Comparison of ENCODE assay signal across 1 cellular context in the genomic region with DNA sequence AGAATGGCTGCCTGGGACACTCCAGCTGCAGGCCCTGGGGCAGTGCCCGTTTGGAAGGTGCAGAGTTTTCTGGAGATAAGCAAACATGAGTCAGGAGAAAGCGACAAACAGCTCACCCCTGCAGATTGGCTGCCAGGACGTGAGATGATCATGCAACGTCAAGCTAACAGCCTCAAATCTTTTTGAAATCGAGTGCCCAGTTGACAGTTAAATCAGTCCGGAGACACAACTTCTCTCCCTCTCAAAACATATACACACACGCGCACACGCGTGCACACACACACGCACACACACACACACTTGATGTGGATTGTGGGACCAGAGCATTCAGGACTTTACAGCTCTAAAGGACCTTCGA.
TF ChIP-seq lines count a peak whose summit lies in the region.

No MANE protein-coding gene starts in this region.

TF ChIP-seq in K562, 482 proteins besides CTCF, POLR2A, EP300 and RAD21 (continued from another document and continues in another):
- TF ChIP-seq, protein P1, sequence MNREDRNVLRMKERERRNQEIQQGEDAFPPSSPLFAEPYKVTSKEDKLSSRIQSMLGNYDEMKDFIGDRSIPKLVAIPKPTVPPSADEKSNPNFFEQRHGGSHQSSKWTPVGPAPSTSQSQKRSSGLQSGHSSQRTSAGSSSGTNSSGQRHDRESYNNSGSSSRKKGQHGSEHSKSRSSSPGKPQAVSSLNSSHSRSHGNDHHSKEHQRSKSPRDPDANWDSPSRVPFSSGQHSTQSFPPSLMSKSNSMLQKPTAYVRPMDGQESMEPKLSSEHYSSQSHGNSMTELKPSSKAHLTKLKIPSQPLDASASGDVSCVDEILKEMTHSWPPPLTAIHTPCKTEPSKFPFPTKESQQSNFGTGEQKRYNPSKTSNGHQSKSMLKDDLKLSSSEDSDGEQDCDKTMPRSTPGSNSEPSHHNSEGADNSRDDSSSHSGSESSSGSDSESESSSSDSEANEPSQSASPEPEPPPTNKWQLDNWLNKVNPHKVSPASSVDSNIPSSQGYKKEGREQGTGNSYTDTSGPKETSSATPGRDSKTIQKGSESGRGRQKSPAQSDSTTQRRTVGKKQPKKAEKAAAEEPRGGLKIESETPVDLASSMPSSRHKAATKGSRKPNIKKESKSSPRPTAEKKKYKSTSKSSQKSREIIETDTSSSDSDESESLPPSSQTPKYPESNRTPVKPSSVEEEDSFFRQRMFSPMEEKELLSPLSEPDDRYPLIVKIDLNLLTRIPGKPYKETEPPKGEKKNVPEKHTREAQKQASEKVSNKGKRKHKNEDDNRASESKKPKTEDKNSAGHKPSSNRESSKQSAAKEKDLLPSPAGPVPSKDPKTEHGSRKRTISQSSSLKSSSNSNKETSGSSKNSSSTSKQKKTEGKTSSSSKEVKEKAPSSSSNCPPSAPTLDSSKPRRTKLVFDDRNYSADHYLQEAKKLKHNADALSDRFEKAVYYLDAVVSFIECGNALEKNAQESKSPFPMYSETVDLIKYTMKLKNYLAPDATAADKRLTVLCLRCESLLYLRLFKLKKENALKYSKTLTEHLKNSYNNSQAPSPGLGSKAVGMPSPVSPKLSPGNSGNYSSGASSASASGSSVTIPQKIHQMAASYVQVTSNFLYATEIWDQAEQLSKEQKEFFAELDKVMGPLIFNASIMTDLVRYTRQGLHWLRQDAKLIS (CRISPR knock-in tag; IDR thresholded peaks at IDR 0.05), result 0 out of 2 replicates have a peak, but pooled peaks have one; percentile 33
- TF ChIP-seq NFIX (CRISPR knock-in tag; IDR thresholded peaks at IDR 0.05; ENCODE audit: low read depth), result no peak
- TF ChIP-seq POLR2B (IDR thresholded peaks at IDR 0.05; ENCODE audit: low read depth, partially characterized antibody), result peak; percentile 28
- TF ChIP-seq KLF10 (CRISPR knock-in tag; IDR thresholded peaks at IDR 0.05), result no peak
- TF ChIP-seq ZNF347 (CRISPR knock-in tag; IDR thresholded peaks at IDR 0.05; ENCODE audit: low read depth), result no peak
- TF ChIP-seq NCOR1 (IDR thresholded peaks at IDR 0.05), result peak; percentile 55
- peak; percentile 47; the same call in 1 of the 2 replicates for TF ChIP-seq MEF2D (tag; conservative IDR thresholded peaks at IDR 0.05; ENCODE audit: low read depth)
- TF ChIP-seq, protein P2, sequence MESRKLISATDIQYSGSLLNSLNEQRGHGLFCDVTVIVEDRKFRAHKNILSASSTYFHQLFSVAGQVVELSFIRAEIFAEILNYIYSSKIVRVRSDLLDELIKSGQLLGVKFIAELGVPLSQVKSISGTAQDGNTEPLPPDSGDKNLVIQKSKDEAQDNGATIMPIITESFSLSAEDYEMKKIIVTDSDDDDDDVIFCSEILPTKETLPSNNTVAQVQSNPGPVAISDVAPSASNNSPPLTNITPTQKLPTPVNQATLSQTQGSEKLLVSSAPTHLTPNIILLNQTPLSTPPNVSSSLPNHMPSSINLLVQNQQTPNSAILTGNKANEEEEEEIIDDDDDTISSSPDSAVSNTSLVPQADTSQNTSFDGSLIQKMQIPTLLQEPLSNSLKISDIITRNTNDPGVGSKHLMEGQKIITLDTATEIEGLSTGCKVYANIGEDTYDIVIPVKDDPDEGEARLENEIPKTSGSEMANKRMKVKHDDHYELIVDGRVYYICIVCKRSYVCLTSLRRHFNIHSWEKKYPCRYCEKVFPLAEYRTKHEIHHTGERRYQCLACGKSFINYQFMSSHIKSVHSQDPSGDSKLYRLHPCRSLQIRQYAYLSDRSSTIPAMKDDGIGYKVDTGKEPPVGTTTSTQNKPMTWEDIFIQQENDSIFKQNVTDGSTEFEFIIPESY (CRISPR knock-in tag; IDR thresholded peaks at IDR 0.05), result no peak
- TF ChIP-seq XRCC3 (IDR thresholded peaks at IDR 0.05), result no peak
- TF ChIP-seq, protein P3, sequence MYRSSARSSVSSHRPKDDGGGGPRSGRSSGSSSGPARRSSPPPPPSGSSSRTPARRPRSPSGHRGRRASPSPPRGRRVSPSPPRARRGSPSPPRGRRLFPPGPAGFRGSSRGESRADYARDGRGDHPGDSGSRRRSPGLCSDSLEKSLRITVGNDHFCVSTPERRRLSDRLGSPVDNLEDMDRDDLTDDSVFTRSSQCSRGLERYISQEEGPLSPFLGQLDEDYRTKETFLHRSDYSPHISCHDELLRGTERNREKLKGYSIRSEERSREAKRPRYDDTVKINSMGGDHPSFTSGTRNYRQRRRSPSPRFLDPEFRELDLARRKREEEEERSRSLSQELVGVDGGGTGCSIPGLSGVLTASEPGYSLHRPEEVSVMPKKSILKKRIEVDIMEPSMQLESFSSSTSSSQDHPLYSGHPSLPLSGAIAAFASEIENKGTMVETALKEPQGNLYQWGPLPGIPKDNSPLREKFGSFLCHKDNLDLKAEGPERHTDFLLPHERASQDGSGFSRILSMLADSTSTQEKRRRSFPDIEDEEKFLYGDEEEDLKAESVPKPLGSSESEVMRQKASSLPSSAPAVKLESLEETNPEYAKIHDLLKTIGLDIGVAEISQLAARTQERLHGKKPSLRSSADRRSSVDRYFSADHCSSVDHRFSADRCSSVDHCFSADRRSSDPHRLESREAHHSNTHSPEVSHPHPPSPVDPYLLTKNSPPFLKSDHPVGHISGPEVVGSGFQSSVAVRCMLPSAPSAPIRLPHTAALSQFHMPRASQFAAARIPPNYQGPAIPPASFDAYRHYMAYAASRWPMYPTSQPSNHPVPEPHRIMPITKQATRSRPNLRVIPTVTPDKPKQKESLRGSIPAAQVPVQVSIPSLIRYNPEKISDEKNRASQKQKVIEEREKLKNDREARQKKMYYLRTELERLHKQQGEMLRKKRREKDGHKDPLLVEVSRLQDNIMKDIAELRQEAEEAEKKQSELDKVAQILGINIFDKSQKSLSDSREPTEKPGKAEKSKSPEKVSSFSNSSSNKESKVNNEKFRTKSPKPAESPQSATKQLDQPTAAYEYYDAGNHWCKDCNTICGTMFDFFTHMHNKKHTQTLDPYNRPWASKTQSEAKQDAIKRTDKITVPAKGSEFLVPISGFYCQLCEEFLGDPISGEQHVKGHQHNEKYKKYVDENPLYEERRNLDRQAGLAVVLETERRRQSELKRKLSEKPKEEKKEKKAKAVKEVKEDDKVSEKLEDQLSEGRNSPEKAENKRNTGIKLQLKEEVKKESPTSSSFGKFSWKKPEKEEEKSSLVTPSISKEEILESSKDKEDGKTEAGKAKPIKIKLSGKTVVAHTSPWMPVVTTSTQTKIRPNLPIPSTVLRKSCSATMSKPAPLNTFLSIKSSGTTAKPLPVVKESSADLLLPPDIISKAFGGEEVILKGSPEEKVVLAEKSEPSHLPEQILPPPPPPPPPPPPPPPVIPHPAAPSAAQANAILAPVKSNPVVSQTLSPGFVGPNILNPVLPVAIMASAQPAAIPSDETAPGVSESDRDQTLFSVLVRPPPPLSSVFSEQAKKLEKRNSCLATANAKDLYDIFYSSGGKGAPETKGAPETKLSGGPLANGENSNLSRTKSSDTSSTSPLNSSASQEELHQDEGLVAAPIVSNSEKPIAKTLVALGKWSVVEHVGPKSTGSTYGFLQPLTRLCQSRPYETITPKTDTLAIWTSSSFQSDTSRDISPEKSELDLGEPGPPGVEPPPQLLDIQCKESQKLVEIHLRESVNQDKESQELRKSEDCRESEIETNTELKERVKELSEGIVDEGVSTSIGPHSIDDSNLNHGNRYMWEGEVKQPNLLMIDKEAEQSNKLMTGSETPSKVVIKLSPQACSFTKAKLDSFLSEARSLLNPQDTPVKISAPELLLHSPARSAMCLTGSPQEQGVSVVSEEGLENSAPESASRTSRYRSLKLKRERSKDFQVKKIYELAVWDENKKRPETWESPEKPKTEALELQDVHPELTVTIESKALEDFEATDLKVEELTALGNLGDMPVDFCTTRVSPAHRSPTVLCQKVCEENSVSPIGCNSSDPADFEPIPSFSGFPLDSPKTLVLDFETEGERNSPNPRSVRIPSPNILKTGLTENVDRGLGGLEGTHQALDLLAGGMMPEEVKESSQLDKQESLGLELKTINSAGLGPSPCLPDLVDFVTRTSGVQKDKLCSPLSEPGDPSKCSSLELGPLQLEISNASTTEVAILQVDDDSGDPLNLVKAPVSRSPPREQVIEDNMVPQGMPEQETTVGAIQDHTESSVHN (IDR thresholded peaks at IDR 0.05; ENCODE audit: borderline replicate concordance in 1 of 2, low read depth in 1 of 2), result no peak
- 0 out of 2 replicates have a peak, but pooled peaks have one; percentile 13 for TF ChIP-seq BCOR (IDR thresholded peaks at IDR 0.05)
- no peak for TF ChIP-seq ATF1 (CRISPR knock-in tag; IDR thresholded peaks at IDR 0.05)
- TF ChIP-seq ATF1 (tag; IDR thresholded peaks at IDR 0.05), result peak; percentile 80
- TF ChIP-seq ZNF583 (CRISPR knock-in tag; IDR thresholded peaks at IDR 0.05), result peak; percentile 73; the same call in 1 of the 2 replicates
- peak in 1 of 2 experiments; percentile 36; a peak in 1 of 4 replicates for TF ChIP-seq FOXA3 (CRISPR knock-in tag; conservative IDR thresholded peaks at IDR 0.05 in 1 of 2, IDR thresholded peaks at IDR 0.05 in 1 of 2)
- TF ChIP-seq LCOR (CRISPR knock-in tag; IDR thresholded peaks at IDR 0.05), result peak; percentile 45; the same call in 1 of the 2 replicates
- peak; percentile 44; the same call in 1 of the 2 replicates for TF ChIP-seq LEF1 (IDR thresholded peaks at IDR 0.05)
- no peak for TF ChIP-seq SMC3 (conservative IDR thresholded peaks at IDR 0.05; ENCODE audit: insufficient read depth, low read depth, low read length)
- TF ChIP-seq, protein P4, sequence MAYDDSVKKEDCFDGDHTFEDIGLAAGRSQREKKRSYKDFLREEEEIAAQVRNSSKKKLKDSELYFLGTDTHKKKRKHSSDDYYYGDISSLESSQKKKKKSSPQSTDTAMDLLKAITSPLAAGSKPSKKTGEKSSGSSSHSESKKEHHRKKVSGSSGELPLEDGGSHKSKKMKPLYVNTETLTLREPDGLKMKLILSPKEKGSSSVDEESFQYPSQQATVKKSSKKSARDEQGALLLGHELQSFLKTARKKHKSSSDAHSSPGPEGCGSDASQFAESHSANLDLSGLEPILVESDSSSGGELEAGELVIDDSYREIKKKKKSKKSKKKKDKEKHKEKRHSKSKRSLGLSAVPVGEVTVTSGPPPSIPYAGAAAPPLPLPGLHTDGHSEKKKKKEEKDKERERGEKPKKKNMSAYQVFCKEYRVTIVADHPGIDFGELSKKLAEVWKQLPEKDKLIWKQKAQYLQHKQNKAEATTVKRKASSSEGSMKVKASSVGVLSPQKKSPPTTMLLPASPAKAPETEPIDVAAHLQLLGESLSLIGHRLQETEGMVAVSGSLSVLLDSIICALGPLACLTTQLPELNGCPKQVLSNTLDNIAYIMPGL (CRISPR knock-in tag; IDR thresholded peaks at IDR 0.05), result no peak
- TF ChIP-seq ZNF124 (CRISPR knock-in tag; IDR thresholded peaks at IDR 0.05), result no peak
- TF ChIP-seq TAL1 (IDR thresholded peaks at IDR 0.05), result peak; percentile 54; the same call in 1 of the 2 replicates
- 0 out of 2 replicates have a peak, but pooled peaks have one; percentile 48 for TF ChIP-seq ELF4 (CRISPR knock-in tag; IDR thresholded peaks at IDR 0.05)
- TF ChIP-seq, protein P5, sequence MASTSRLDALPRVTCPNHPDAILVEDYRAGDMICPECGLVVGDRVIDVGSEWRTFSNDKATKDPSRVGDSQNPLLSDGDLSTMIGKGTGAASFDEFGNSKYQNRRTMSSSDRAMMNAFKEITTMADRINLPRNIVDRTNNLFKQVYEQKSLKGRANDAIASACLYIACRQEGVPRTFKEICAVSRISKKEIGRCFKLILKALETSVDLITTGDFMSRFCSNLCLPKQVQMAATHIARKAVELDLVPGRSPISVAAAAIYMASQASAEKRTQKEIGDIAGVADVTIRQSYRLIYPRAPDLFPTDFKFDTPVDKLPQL (IDR thresholded peaks at IDR 0.05; ENCODE audit: extremely low read depth, insufficient read length), result no peak
- TF ChIP-seq, protein P6, sequence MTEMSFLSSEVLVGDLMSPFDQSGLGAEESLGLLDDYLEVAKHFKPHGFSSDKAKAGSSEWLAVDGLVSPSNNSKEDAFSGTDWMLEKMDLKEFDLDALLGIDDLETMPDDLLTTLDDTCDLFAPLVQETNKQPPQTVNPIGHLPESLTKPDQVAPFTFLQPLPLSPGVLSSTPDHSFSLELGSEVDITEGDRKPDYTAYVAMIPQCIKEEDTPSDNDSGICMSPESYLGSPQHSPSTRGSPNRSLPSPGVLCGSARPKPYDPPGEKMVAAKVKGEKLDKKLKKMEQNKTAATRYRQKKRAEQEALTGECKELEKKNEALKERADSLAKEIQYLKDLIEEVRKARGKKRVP (CRISPR knock-in tag; IDR thresholded peaks at IDR 0.05), result no peak
- peak in 1 of 3 experiments; percentile 60 for TF ChIP-seq YY1 (IDR thresholded peaks at IDR 0.05; ENCODE audit: borderline replicate concordance in 1 of 3, control insufficient read depth in 1 of 3, extremely low read depth in 1 of 3, insufficient read depth in 3 of 3, insufficient read length in 1 of 3, insufficient replicate concordance in 2 of 3, low read depth in 1 of 3, low read length in 2 of 3)
- no peak for TF ChIP-seq SIN3B (IDR thresholded peaks at IDR 0.05; ENCODE audit: low read depth)
- no peak for TF ChIP-seq ZNF239 (CRISPR knock-in tag; IDR thresholded peaks at IDR 0.05)
- TF ChIP-seq, protein P7, sequence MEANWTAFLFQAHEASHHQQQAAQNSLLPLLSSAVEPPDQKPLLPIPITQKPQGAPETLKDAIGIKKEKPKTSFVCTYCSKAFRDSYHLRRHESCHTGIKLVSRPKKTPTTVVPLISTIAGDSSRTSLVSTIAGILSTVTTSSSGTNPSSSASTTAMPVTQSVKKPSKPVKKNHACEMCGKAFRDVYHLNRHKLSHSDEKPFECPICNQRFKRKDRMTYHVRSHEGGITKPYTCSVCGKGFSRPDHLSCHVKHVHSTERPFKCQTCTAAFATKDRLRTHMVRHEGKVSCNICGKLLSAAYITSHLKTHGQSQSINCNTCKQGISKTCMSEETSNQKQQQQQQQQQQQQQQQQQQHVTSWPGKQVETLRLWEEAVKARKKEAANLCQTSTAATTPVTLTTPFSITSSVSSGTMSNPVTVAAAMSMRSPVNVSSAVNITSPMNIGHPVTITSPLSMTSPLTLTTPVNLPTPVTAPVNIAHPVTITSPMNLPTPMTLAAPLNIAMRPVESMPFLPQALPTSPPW (CRISPR knock-in tag; IDR thresholded peaks at IDR 0.05), result peak; percentile 40; the same call in 1 of the 2 replicates
- TF ChIP-seq STAG1 (CRISPR knock-in tag; IDR thresholded peaks at IDR 0.05; ENCODE audit: borderline replicate concordance), result no peak
- TF ChIP-seq, protein P8, sequence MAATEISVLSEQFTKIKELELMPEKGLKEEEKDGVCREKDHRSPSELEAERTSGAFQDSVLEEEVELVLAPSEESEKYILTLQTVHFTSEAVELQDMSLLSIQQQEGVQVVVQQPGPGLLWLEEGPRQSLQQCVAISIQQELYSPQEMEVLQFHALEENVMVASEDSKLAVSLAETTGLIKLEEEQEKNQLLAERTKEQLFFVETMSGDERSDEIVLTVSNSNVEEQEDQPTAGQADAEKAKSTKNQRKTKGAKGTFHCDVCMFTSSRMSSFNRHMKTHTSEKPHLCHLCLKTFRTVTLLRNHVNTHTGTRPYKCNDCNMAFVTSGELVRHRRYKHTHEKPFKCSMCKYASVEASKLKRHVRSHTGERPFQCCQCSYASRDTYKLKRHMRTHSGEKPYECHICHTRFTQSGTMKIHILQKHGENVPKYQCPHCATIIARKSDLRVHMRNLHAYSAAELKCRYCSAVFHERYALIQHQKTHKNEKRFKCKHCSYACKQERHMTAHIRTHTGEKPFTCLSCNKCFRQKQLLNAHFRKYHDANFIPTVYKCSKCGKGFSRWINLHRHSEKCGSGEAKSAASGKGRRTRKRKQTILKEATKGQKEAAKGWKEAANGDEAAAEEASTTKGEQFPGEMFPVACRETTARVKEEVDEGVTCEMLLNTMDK (IDR thresholded peaks at IDR 0.05; ENCODE audit: borderline replicate concordance, insufficient read depth, low read depth, low read length, poor library complexity, severe bottlenecking), result no peak
- TF ChIP-seq SMARCA4 (IDR thresholded peaks at IDR 0.05), result peak; percentile 70
- TF ChIP-seq, protein P9, sequence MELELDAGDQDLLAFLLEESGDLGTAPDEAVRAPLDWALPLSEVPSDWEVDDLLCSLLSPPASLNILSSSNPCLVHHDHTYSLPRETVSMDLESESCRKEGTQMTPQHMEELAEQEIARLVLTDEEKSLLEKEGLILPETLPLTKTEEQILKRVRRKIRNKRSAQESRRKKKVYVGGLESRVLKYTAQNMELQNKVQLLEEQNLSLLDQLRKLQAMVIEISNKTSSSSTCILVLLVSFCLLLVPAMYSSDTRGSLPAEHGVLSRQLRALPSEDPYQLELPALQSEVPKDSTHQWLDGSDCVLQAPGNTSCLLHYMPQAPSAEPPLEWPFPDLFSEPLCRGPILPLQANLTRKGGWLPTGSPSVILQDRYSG (tag; conservative IDR thresholded peaks at IDR 0.05; ENCODE audit: low read depth), result 0 out of 2 replicates have a peak, but pooled peaks have one; percentile 70
